In genomic region chrX:116272328-116272727, GRCh38 we compare ENCODE assay signal across 10 cellular contexts.
A peak's percentile ranks its signal among the peaks of the same experiment; 100 is the strongest.
DNase-seq lines count a peak whose midpoint lies in the region; ATAC-seq, FAIRE-seq and TF ChIP-seq lines count a peak whose summit lies in the region.
"Had no signal": no experiment of that assay in that cellular context is flagged by ENCODE, and none has a peak within 500 bp of the region (broad histone marks: within the 10 kb centered on the region; RNA-seq: fewer than 3 reads in every experiment).

No MANE protein-coding gene starts in this region.

- H3K79me2 ChIP-seq in endothelial cell of umbilical vein (ENCODE audit: control insufficient read depth, insufficient read depth, low read length) = no peaks in the 10 kb centered on the region

- TF ChIP-seq POLR2A in endothelial cell of umbilical vein (IDR thresholded peaks at IDR 0.05; ENCODE audit: low read depth, low read length) = no peak

- no peak for TF ChIP-seq CTCF in BJ (IDR thresholded peaks at IDR 0.05; ENCODE audit: insufficient read depth, low read depth, low read length)
- TF ChIP-seq CTCF in endothelial cell of umbilical vein (IDR thresholded peaks at IDR 0.05; ENCODE audit: extremely low read depth in 1 of 2, insufficient read depth in 1 of 2, low read depth in 1 of 2, low read length in 2 of 2) = no peak
- TF ChIP-seq CTCF in mucosa of descending colon (IDR thresholded peaks at IDR 0.05) = no peak

- no peak overlapping the region for H3K4me3 ChIP-seq in BJ (ENCODE audit: low read depth, low read length)
- no peak overlapping the region for H3K4me3 ChIP-seq in endothelial cell of umbilical vein (replicated peaks in 1 of 3; ENCODE audit: insufficient read depth in 1 of 3, low read depth in 1 of 3, low read length in 3 of 3)
- no peak overlapping the region for H3K4me3 ChIP-seq in mucosa of descending colon
- H3K4me3 ChIP-seq: psoas muscle had no signal

- ATAC-seq in mucosa of descending colon (peak; percentile 85), HG03135 (IDR thresholded peaks at IDR 0.05; ENCODE audit: unreplicated experiment) (no peak), HG03571 (IDR thresholded peaks at IDR 0.05; ENCODE audit: unreplicated experiment) (no peak)
- ATAC-seq: psoas muscle had no signal

- peak overlapping the region; percentile 11 for H3K9ac ChIP-seq in endothelial cell of umbilical vein (replicated peaks; ENCODE audit: extremely low read depth, insufficient read depth, low read length)

- no TSS peak for BruUV-seq in endothelial cell of umbilical vein (replicated peaks; lab: Mats Ljungman, UMichigan)

- H4K20me1 ChIP-seq in endothelial cell of umbilical vein (replicated peaks; ENCODE audit: control insufficient read depth, extremely low read depth, insufficient read depth, low read length) = no peaks in the 10 kb centered on the region

- intact Hi-C loops in endothelial cell of umbilical vein (cut with micrococcal nuclease) (loop anchor here (1.0 kb wide), 1 partner anchor 39 kb away; no protein-coding TSS in a partner anchor), mucosa of descending colon (cut with DNase I, micrococcal nuclease) (no loop called here)

- H3K4me1 ChIP-seq in endothelial cell of umbilical vein (ENCODE audit: control insufficient read depth, extremely low read depth, insufficient read depth, low read length) (no peaks in the 10 kb centered on the region), mucosa of descending colon (ENCODE audit: low read depth) (no peaks in the 10 kb centered on the region)
- H3K4me1 ChIP-seq: psoas muscle had no signal

- no peaks in the 10 kb centered on the region for H3K9me1 ChIP-seq in endothelial cell of umbilical vein (replicated peaks; ENCODE audit: control insufficient read depth, extremely low read depth, insufficient read depth, low read length)

- POLR2A ChIA-PET in BJ (lab: Charles Lee) = no interaction called here
- POLR2A ChIA-PET in endothelial cell of umbilical vein (lab: Charles Lee) = no interaction called here

- dilution Hi-C loops in endothelial cell of umbilical vein (cut with MboI; ENCODE audit: extremely low pct_ligation_motif_present, low sequenced_read_pairs) = no loop called here

- no peak overlapping the region for H3K4me2 ChIP-seq in endothelial cell of umbilical vein (ENCODE audit: insufficient read depth, low read length)

- H3K36me3 ChIP-seq in BJ (ENCODE audit: control insufficient read depth, insufficient read depth, low read length) (no peaks in the 10 kb centered on the region), endothelial cell of umbilical vein (ENCODE audit: control insufficient read depth in 2 of 2, extremely low read depth in 1 of 2, insufficient read depth in 2 of 2, low read length in 2 of 2) (no peaks in the 10 kb centered on the region), mucosa of descending colon (ENCODE audit: low read depth) (no peaks in the 10 kb centered on the region)

- DNase-seq in BJ (ENCODE audit: low read depth) (peak; percentile 30), NCI-H226 (peak; percentile 2), endothelial cell of umbilical vein (ENCODE audit: low read depth, low spot score) (peak; percentile 31), mucosa of descending colon (peak in 1 of 3 donors; percentile 6), SKM-1 (lab: John Stamatoyannopoulos, UW; ENCODE audit: unreplicated experiment) (no peak), substantia nigra (lab: John Stamatoyannopoulos, UW) (no peak)
- DNase-seq: KG1, psoas muscle had no signal

- H3K27ac ChIP-seq in endothelial cell of umbilical vein (ENCODE audit: insufficient read depth, low read depth, low read length) = peak overlapping the region; percentile 41
- H3K27ac ChIP-seq in substantia nigra (ENCODE audit: low read depth, low read length, poor library complexity, severe bottlenecking) = no peak overlapping the region
- H3K27ac ChIP-seq: psoas muscle had no signal

- H3K27me3 ChIP-seq in BJ (ENCODE audit: control insufficient read depth, insufficient read depth, low read length) (no peaks in the 10 kb centered on the region), endothelial cell of umbilical vein (ENCODE audit: control insufficient read depth in 2 of 2, insufficient read depth in 2 of 2, low read length in 2 of 2) (no peaks in the 10 kb centered on the region)

- H2AFZ ChIP-seq in endothelial cell of umbilical vein (ENCODE audit: low read depth, low read length) = no peak overlapping the region

- CTCF ChIA-PET in BJ (lab: Yijun Ruan, JAX) = no interaction called here
- CTCF ChIA-PET in endothelial cell of umbilical vein (lab: Charles Lee) = no interaction called here

- H3K9me3 ChIP-seq in endothelial cell of umbilical vein (replicated peaks; ENCODE audit: control insufficient read depth, insufficient read depth, low read length) (no peaks in the 10 kb centered on the region), mucosa of descending colon (no peaks in the 10 kb centered on the region)
- H3K9me3 ChIP-seq: psoas muscle had no signal

- FAIRE-seq in endothelial cell of umbilical vein (lab: Jason Lieb, UNC) = no peak

TF ChIP-seq in endothelial cell of umbilical vein, 7 proteins besides CTCF, POLR2A, EP300 and RAD21:
- TF ChIP-seq POLR2AphosphoS5 (IDR thresholded peaks at IDR 0.05; ENCODE audit: insufficient read depth, low read depth, low read length) (no peak), JUN (IDR thresholded peaks at IDR 0.05; ENCODE audit: borderline replicate concordance, insufficient read depth, insufficient read length, low read depth) (peak; percentile 35), FOS (IDR thresholded peaks at IDR 0.05; ENCODE audit: borderline replicate concordance, insufficient read depth, low read length) (peak; percentile 48)
TF ChIP-seq in endothelial cell of umbilical vein: peak in this region for 2.

Comparison
In these comparisons a context has a peak if more than half of its experiments do, and no peak if none do; other contexts are left out.
1. DNase-seq: peak in BJ (single experiment), NCI-H226 (single experiment) and endothelial cell of umbilical vein (single experiment); none in SKM-1 (single experiment) and substantia nigra (0 of 49).